Comparison of ENCODE assay signal across 8 cellular contexts in the genomic region with DNA sequence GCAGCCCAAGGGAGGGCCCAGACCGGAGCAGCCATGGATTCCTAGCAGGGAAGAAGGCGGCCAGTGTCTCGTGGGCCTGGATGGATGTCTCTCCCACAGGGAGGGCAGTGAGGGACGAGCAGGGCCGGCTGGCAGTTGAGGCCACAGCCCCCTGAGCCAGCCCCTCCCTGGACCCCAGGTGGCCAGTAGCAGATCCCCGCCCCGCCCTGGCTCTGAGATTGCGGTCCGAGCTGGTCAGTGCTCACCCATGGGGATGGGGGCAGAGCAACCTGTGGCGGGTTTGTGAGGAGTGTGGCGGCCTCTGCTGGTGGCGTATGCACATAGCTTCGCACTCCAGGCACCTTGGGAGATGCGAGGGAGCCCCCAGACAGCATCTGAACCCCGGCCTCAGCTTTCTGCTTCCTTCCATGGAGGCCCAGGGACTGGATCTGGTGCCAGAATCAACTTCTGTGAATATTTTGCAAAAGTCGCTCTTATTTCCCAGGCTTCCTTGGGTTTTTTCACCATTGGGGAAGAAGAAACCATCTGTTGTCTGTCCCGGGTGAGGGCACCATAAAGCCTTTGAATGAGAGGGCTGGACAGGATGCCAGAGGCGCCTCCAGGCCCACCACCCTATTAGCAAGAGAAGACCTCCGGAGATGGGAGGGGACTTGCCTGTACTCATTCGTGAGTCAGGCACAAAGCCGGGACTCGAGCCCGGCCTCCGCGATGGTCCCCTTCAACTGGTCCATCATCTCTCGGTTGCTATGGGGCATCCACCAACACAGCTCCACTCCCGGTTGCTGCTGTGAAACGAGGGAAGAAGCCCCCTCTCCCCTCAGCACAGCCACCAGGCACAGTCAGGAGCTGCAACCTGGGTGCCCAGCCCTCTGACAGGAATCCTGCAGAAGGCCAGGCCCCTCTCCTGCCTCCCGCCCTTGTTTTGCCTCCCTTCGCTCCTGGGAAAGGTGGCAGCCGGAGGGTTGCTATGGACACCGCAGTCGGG. TPM values are rescaled to one million over a fixed set of nuclear protein-coding genes. Genes with fewer than 3 reads are reported as not detected.
DNase-seq lines count a peak whose midpoint lies in the region; ATAC-seq, FAIRE-seq and TF ChIP-seq lines count a peak whose summit lies in the region.

No MANE protein-coding gene starts in this region.

- no peak for FAIRE-seq in A549 (lab: Jason Lieb, UNC)

- DNase-seq in A549 (ENCODE audit: low read depth in 1 of 2, low spot score in 1 of 2) (peak; percentile 72 to 73), NCI-H1092 (lab: John Stamatoyannopoulos, UW) (peak; percentile 60), T follicular helper cell (ENCODE audit: low read depth) (peak; percentile 51), left cardiac atrium (peak; percentile 84), renal cortical epithelial cell (ENCODE audit: low read depth) (peak; percentile 34)
- DNase-seq in activated naive CD8-positive, alpha-beta T cell treated with anti-CD3 and anti-CD28 coated beads, Interleukin-2, amount 50 U/mL, for 16 hours (ENCODE audit: low read depth, low spot score) = peak; percentile 47

- TF ChIP-seq POLR2A in A549 (IDR thresholded peaks at IDR 0.05; ENCODE audit: low read length) = no peak

- WGBS in A549 (ENCODE audit: missing lambda C conversion rate) = 36% methylated on average over 17 of the region's 33 CpGs

- TF ChIP-seq RAD21 in A549 (conservative IDR thresholded peaks at IDR 0.05 in 1 of 2, IDR thresholded peaks at IDR 0.05 in 1 of 2) = peak; percentile 93

- H3K4me2 ChIP-seq in A549 = peak overlapping the region; percentile 48; the same call in 2 of the 3 replicates

- CTCF ChIA-PET in A549 (lab: Yijun Ruan, JAX) = interaction anchor here (0.5 to 4.8 kb wide), 69 partner anchors 9 to 428 kb away, joined by 3 to 72 read pairs (median 4); partner anchors contain the start of genes CHRNB2 and KCNN3

- H3K9me3 ChIP-seq in A549 = no peaks in the 10 kb centered on the region

- ATAC-seq in A549 = peak; percentile 91 to 97
- ATAC-seq in GM18909 (IDR thresholded peaks at IDR 0.05; ENCODE audit: poor library complexity, unreplicated experiment) = peak; percentile 65
- ATAC-seq in left cardiac atrium = peak; percentile 92 to 93
- ATAC-seq in HG02678 (IDR thresholded peaks at IDR 0.05; ENCODE audit: unreplicated experiment) = no peak

- H3K4me1 ChIP-seq in A549 = peaks cover 17% of the 10 kb centered on the region

- POLR2A ChIA-PET in A549 (lab: Yijun Ruan, JAX) = interaction anchor here (0.5 to 1.4 kb wide), 3 partner anchors 52 to 319 kb away, joined by 3 to 5 read pairs (median 4); no protein-coding TSS in a partner anchor

- H3K4me3 ChIP-seq in A549 = no peak overlapping the region

- TF ChIP-seq EP300 in A549 (IDR thresholded peaks at IDR 0.05) = no peak

- H3K27ac ChIP-seq in A549 = peak overlapping the region; percentile 38 to 45; a peak in 1 of 6 replicates

- intact Hi-C loops in left cardiac atrium (cut with DNase I) = loop anchor here in 1 of 2 donors (2.0 to 5.0 kb wide), 3 partner anchors 111 to 316 kb away; no protein-coding TSS in a partner anchor

- TF ChIP-seq CTCF in A549 (IDR thresholded peaks at IDR 0.05) = peak; percentile 85

TF ChIP-seq in A549, 52 proteins besides CTCF, POLR2A, EP300 and RAD21:
- TF ChIP-seq MAZ (IDR thresholded peaks at IDR 0.05; ENCODE audit: borderline replicate concordance, low read depth, low read length) (no peak), GATA3 (IDR thresholded peaks at IDR 0.05; ENCODE audit: borderline replicate concordance) (no peak), RNF2 (IDR thresholded peaks at IDR 0.05; ENCODE audit: borderline replicate concordance, low read depth) (no peak), REST (IDR thresholded peaks at IDR 0.05) (no peak), SMC3 (IDR thresholded peaks at IDR 0.05) (peak; percentile 94)

RNA-seq across cellular contexts. Expression of gene KCNN3, which starts 8.6 kb away (rescaled TPM):
- polyA plus RNA-seq in A549 (2011; rRNA removed) (0.03 and 0.08 TPM in 2 replicates), A549 (2017; fragmentation: RNase III; extraction: RNeasy Plus Mini Kit Qiagen cat#74134 plus additional on column Dnase treatment) (0.01 to 0.04 TPM in 2 of 3 replicates, not detected in the other)
- 0.03 and 0.05 TPM in 2 replicates for polyA plus RNA-seq in A549 (2012; cell fraction: cytosol; rRNA removed)
- 0.01 and 0.06 TPM in 2 replicates for polyA plus RNA-seq in A549 (2012; cell fraction: nucleus; rRNA removed)
- 0.17 and 0.24 TPM in 2 replicates for polyA minus RNA-seq in A549 (2011; rRNA and poly(A)+ RNA removed)
- total RNA-seq in left cardiac atrium (1 to 10 TPM; 3.2 to 4.6 TPM), renal cortical epithelial cell (under 0.01 TPM in 1 of 2 replicates, not detected in the other)

RNA-seq across cellular contexts. Expression of gene PMVK, which starts 57.9 kb away (rescaled TPM):
- polyA plus RNA-seq in A549 (2011; rRNA removed) = 31.4 and 35.7 TPM in 2 replicates
- 47.5 and 53.3 TPM in 2 replicates for polyA plus RNA-seq in A549 (2012; cell fraction: cytosol; rRNA removed)
- polyA plus RNA-seq in A549 (2012; cell fraction: nucleus; rRNA removed) = 21.6 and 22.7 TPM in 2 replicates
- 52.0 to 57.3 TPM (median 53.0 TPM) in 3 replicates for polyA plus RNA-seq in A549 (2017; fragmentation: RNase III; extraction: RNeasy Plus Mini Kit Qiagen cat#74134 plus additional on column Dnase treatment)
- polyA minus RNA-seq in A549 (2011; rRNA and poly(A)+ RNA removed) = 16.2 and 16.8 TPM in 2 replicates
- 10 to 100 TPM; 55.9 to 63.7 TPM for total RNA-seq in left cardiac atrium
- total RNA-seq in renal cortical epithelial cell = 4.0 and 8.8 TPM in 2 replicates

Comparison
In these comparisons a context has a peak if more than half of its experiments do, and no peak if none do; other contexts are left out.
1. DNase-seq: peak in every context shown above with its lines; median percentile 84 in left cardiac atrium; 72 in A549; 60 in NCI-H1092; 51 in T follicular helper cell; 47 in activated naive CD8-positive, alpha-beta T cell treated with anti-CD3 and anti-CD28 coated beads, Interleukin-2, amount 50 U/mL, for 16 hours; 34 in renal cortical epithelial cell.